In genomic region chr17:38572292-38572664, GRCh38 we compare ENCODE assay signal across 13 cellular contexts. TPM values are rescaled to one million over a fixed set of nuclear protein-coding genes. Genes with fewer than 3 reads are reported as not detected.
A peak's percentile ranks its signal among the peaks of the same experiment; 100 is the strongest.
DNase-seq lines count a peak whose midpoint lies in the region; ATAC-seq, FAIRE-seq and TF ChIP-seq lines count a peak whose summit lies in the region.
"Had no signal": no experiment of that assay in that cellular context is flagged by ENCODE, and none has a peak within 500 bp of the region (broad histone marks: within the 10 kb centered on the region; RNA-seq: fewer than 3 reads in every experiment).

No MANE protein-coding gene starts in this region.

- no peak overlapping the region for H3K27ac Mint-ChIP-seq in stimulated activated naive CD8-positive, alpha-beta T cell treated with anti-CD3 and anti-CD28 coated beads, Interleukin-15, amount 100 ng/mL, for 72 hours

- ATAC-seq in stimulated activated naive CD8-positive, alpha-beta T cell treated with anti-CD3 and anti-CD28 coated beads, Interleukin-15, amount 100 ng/mL, for 72 hours, result peak; percentile 15
- ATAC-seq in stimulated activated naive CD8-positive, alpha-beta T cell treated with anti-CD3 and anti-CD28 coated beads, Interleukin-15, Interleukin-2, amounts not matched to agents 100 U/mL and 50 U/mL, for 24 hours, result no peak
- ATAC-seq in HG02623 (IDR thresholded peaks at IDR 0.05; ENCODE audit: unreplicated experiment), result no peak
- no peak for ATAC-seq in GM18502 (IDR thresholded peaks at IDR 0.05; ENCODE audit: poor library complexity, unreplicated experiment)

- DNase-seq in stimulated activated naive CD8-positive, alpha-beta T cell treated with anti-CD3 and anti-CD28 coated beads, Interleukin-15, amount 100 ng/mL, for 72 hours, result no peak
- no peak for DNase-seq in stimulated activated naive CD8-positive, alpha-beta T cell treated with anti-CD3 and anti-CD28 coated beads, Interleukin-15, Interleukin-2, amounts not matched to agents 100 U/mL and 50 U/mL, for 24 hours
- DNase-seq in bronchial epithelial cell (ENCODE audit: low read depth) (no peak), C1 segment of cervical spinal cord (lab: John Stamatoyannopoulos, UW) (no peak), COLO668 (lab: John Stamatoyannopoulos, UW; ENCODE audit: unreplicated experiment) (no peak)
- DNase-seq: effector CD4-positive, alpha-beta T cell; NCI-H1417 treated with DMSO at 0.1 percent for 48 hours; stimulated activated CD4-positive, alpha-beta T cell treated with anti-CD3 and anti-CD28 coated beads, Interleukin-2, amount 100 ng/mL, for 24 hours had no signal

- no peak overlapping the region for H2AFZ ChIP-seq in neural cell (ENCODE audit: low read depth, low read length)

- no peak for FAIRE-seq in bronchial epithelial cell (lab: Jason Lieb, UNC)

- no peak overlapping the region for H3K4me2 ChIP-seq in neural cell (ENCODE audit: low read length)

- no peaks in the 10 kb centered on the region for H3K79me2 ChIP-seq in neural cell (replicated peaks; ENCODE audit: insufficient read depth, low read length)

- H3K9ac ChIP-seq in neural cell (ENCODE audit: low read length), result peak overlapping the region; percentile 51

- H4K20me1 ChIP-seq in neural cell (ENCODE audit: insufficient read depth), result peaks cover 25% of the 10 kb centered on the region

- no peaks in the 10 kb centered on the region for H3K9me2 ChIP-seq in neural cell (ENCODE audit: insufficient read depth, low read length)

- peaks cover 95% of the 10 kb centered on the region for H3K27me3 Mint-ChIP-seq in stimulated activated naive CD8-positive, alpha-beta T cell treated with anti-CD3 and anti-CD28 coated beads, Interleukin-15, amount 100 ng/mL, for 72 hours

- TF ChIP-seq CTCF in bronchial epithelial cell (IDR thresholded peaks at IDR 0.05; ENCODE audit: insufficient read depth, low read length, severe bottlenecking) (no peak), neural cell (IDR thresholded peaks at IDR 0.05; ENCODE audit: poor library complexity, severe bottlenecking) (no peak)

- H3K4me3 Mint-ChIP-seq in stimulated activated naive CD8-positive, alpha-beta T cell treated with anti-CD3 and anti-CD28 coated beads, Interleukin-15, amount 100 ng/mL, for 72 hours, result peak overlapping the region in 1 of 2 donors; percentile 17

- H3F3A ChIP-seq in neural cell (ENCODE audit: insufficient read depth, low read length, poor library complexity, severe bottlenecking), result no peaks in the 10 kb centered on the region

- H3K36me3 ChIP-seq in bronchial epithelial cell (ENCODE audit: control insufficient read depth, insufficient read depth, low read length) (no peaks in the 10 kb centered on the region), neural cell (ENCODE audit: insufficient read depth, low read length) (no peaks in the 10 kb centered on the region)

- H3K4me1 Mint-ChIP-seq in stimulated activated naive CD8-positive, alpha-beta T cell treated with anti-CD3 and anti-CD28 coated beads, Interleukin-15, amount 100 ng/mL, for 72 hours, result peaks cover 13% of the 10 kb centered on the region

- H3K4me3 ChIP-seq in bronchial epithelial cell (ENCODE audit: low read depth, low read length), result peak overlapping the region; percentile 14
- peak overlapping the region; percentile 64 for H3K4me3 ChIP-seq in neural cell (ENCODE audit: low read length)

- no peaks in the 10 kb centered on the region for H3K9me3 Mint-ChIP-seq in stimulated activated naive CD8-positive, alpha-beta T cell treated with anti-CD3 and anti-CD28 coated beads, Interleukin-15, amount 100 ng/mL, for 72 hours

- no peak overlapping the region for H3K27ac ChIP-seq in neural cell (ENCODE audit: low read length)
- H3K27ac ChIP-seq: HL-60 had no signal

- no peaks in the 10 kb centered on the region for H3K9me3 ChIP-seq in neural cell (ENCODE audit: low read length)

- peaks cover 31% of the 10 kb centered on the region for H3K27me3 ChIP-seq in bronchial epithelial cell (ENCODE audit: control insufficient read depth, insufficient read depth, low read length)
- H3K27me3 ChIP-seq in neural cell (ENCODE audit: insufficient read depth, low read depth, low read length), result no peaks in the 10 kb centered on the region

- TF ChIP-seq EP300 in neural cell (conservative IDR thresholded peaks at IDR 0.05; ENCODE audit: poor library complexity, severe bottlenecking), result no peak

- TF ChIP-seq RAD21 in neural cell (conservative IDR thresholded peaks at IDR 0.05), result no peak

TF ChIP-seq in neural cell, 6 proteins besides CTCF, POLR2A, EP300 and RAD21:
- TF ChIP-seq TAF1 (IDR thresholded peaks at IDR 0.05; ENCODE audit: low read depth) (no peak), POLR2AphosphoS5 (IDR thresholded peaks at IDR 0.05) (no peak), MXI1 (conservative IDR thresholded peaks at IDR 0.05; ENCODE audit: poor library complexity, severe bottlenecking) (no peak), EZH2 (IDR thresholded peaks at IDR 0.05; ENCODE audit: borderline replicate concordance, insufficient read depth, low read length, poor library complexity, severe bottlenecking) (no peak), SMC3 (conservative IDR thresholded peaks at IDR 0.05; ENCODE audit: poor library complexity) (no peak), REST (IDR thresholded peaks at IDR 0.05; ENCODE audit: borderline replicate concordance) (no peak)

RNA-seq across cellular contexts. Expression of gene SRCIN1, which starts 33.5 kb away (rescaled TPM):
- total RNA-seq in bronchial epithelial cell, result under 0.01 and 0.64 TPM in 2 replicates
- 18.0 and 22.8 TPM in 2 replicates for polyA plus RNA-seq in neural cell
- 52.8 and 59.2 TPM in 2 replicates for polyA minus RNA-seq in neural cell
- polyA plus RNA-seq: BJ had no signal
